In genomic region chr16:27841911-27842310, GRCh38 we compare ENCODE assay signal across 18 cellular contexts.
DNase-seq lines count a peak whose midpoint lies in the region; ATAC-seq and TF ChIP-seq lines count a peak whose summit lies in the region.
"Had no signal": no experiment of that assay in that cellular context is flagged by ENCODE, and none has a peak within 500 bp of the region (broad histone marks: within the 10 kb centered on the region; RNA-seq: fewer than 3 reads in every experiment).

No MANE protein-coding gene starts in this region.

- no peak overlapping the region for H3K4me3 ChIP-seq in suprapubic skin
- H3K4me3 ChIP-seq: A549 had no signal

- peak; percentile 13 for DNase-seq in activated effector memory CD4-positive, alpha-beta T cell treated with anti-CD3 and anti-CD28 coated beads, Interleukin-2, amount 50 U/mL, for 16 hours
- DNase-seq in activated effector memory CD4-positive, alpha-beta T cell treated with Interleukin-2 at 50 U/mL for 16 hours = no peak
- DNase-seq in posterior vena cava (ENCODE audit: low spot score) (peak; percentile 58), suprapubic skin (ENCODE audit: low spot score in 2 of 2) (peak; percentile 8 to 47), NCI-H82 treated with DMSO at 0.1 percent for 48 hours (lab: John Stamatoyannopoulos, UW; ENCODE audit: unreplicated experiment) (no peak), immature natural killer cell (no peak)
- DNase-seq: AML-193; Caco-2; CD4-positive, alpha-beta T cell; GOT3; H7; HFFc6; IMR-90 had no signal

- TF ChIP-seq EP300 in suprapubic skin (IDR thresholded peaks at IDR 0.05) = no peak

- no peaks in the 10 kb centered on the region for H3K9me3 ChIP-seq in suprapubic skin
- H3K9me3 ChIP-seq: Caco-2 had no signal

- intact Hi-C loops in posterior vena cava (cut with DNase I) = no loop called here

- peaks cover 0 to 1% (median 0%) of the 10 kb centered on the region in 6 donors for H3K9me3 Mint-ChIP-seq in immature natural killer cell

- no peak overlapping the region for H3K4me3 Mint-ChIP-seq in immature natural killer cell
- H3K4me3 Mint-ChIP-seq: CD4-positive, alpha-beta T cell; HFFc6 had no signal

- no peak overlapping the region for H3K27ac Mint-ChIP-seq in immature natural killer cell
- H3K27ac Mint-ChIP-seq: CD4-positive, alpha-beta T cell; HFFc6 had no signal

- no peak for TF ChIP-seq CTCF in suprapubic skin (IDR thresholded peaks at IDR 0.05)

- no peak for ATAC-seq in GM18861 (IDR thresholded peaks at IDR 0.05; ENCODE audit: unreplicated experiment)
- ATAC-seq: A549, HCT116 had no signal

- H3K36me3 Mint-ChIP-seq in immature natural killer cell = peaks cover 0 to 2% (median 0%) of the 10 kb centered on the region in 3 donors

- TF ChIP-seq POLR2A in suprapubic skin (IDR thresholded peaks at IDR 0.05) = no peak

- no peaks in the 10 kb centered on the region for H3K36me3 ChIP-seq in suprapubic skin

- H3K27me3 Mint-ChIP-seq in immature natural killer cell (ENCODE audit: low read depth in 3 of 3) = peaks cover 0 to 18% (median 10%) of the 10 kb centered on the region in 3 donors

- H3K4me1 Mint-ChIP-seq in immature natural killer cell = no peaks in the 10 kb centered on the region

- peaks cover 18% of the 10 kb centered on the region for H3K27me3 ChIP-seq in suprapubic skin

- H3K27ac ChIP-seq in suprapubic skin = no peak overlapping the region
- H3K27ac ChIP-seq: 22Rv1, A549, C4-2B had no signal

- no peaks in the 10 kb centered on the region for H3K4me1 ChIP-seq in suprapubic skin
- H3K4me1 ChIP-seq: A549, Caco-2 had no signal

- 88% methylated on average over 24 of the region's 24 CpGs for WGBS in suprapubic skin

Comparison
In these comparisons a context has a peak if more than half of its experiments do, and no peak if none do; other contexts are left out.
1. DNase-seq: peak in activated effector memory CD4-positive, alpha-beta T cell treated with anti-CD3 and anti-CD28 coated beads, Interleukin-2, amount 50 U/mL, for 16 hours (single experiment), posterior vena cava (single experiment) and suprapubic skin (2 of 2); none in activated effector memory CD4-positive, alpha-beta T cell treated with Interleukin-2 at 50 U/mL for 16 hours (single experiment), NCI-H82 treated with DMSO at 0.1 percent for 48 hours (single experiment) and immature natural killer cell (0 of 3).